ENCODE assay signal across 26 cellular contexts in the genomic region with DNA sequence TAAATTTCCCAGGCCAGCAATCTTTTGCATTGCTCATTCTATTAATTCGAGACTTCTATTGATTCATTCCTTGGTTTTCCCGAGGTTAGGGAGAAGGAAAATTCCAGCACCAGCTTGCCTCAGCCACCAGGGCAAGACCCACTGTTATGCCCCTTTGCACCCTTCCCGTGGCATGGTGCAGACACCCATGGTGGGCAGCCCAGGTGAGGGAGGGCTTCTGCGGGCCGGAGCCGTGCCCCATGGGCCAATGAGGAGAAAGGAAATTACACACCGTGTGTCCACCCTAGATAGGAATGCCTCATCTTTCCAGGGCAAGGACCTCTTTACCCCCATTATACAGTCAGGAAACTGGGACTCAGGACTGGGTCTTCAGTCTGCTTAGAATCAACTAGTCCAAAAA. TPM values are rescaled to one million over a fixed set of nuclear protein-coding genes. Genes with fewer than 3 reads are reported as not detected.
DNase-seq lines count a peak whose midpoint lies in the region; ATAC-seq and TF ChIP-seq lines count a peak whose summit lies in the region.
"Had no signal": no experiment of that assay in that cellular context is flagged by ENCODE, and none has a peak within 500 bp of the region (broad histone marks: within the 10 kb centered on the region; RNA-seq: fewer than 3 reads in every experiment).

No MANE protein-coding gene starts in this region.

- H3K27ac Mint-ChIP-seq in activated T-cell treated with anti-CD3 and anti-CD28 coated beads, Interleukin-2, amount 50 U/mL, for 24 hours: no peak overlapping the region
- no peak overlapping the region for H3K27ac Mint-ChIP-seq in WTC11
- H3K27ac Mint-ChIP-seq: CD4-positive, alpha-beta memory T cell had no signal

- peak; percentile 16 for DNase-seq in activated T-cell treated with anti-CD3 and anti-CD28 coated beads, Interleukin-2, amount 50 U/mL, for 24 hours
- DNase-seq in activated T-cell treated with anti-CD3 and anti-CD28 coated beads for 4 hours (no peak), WTC11 (ENCODE audit: low spot score) (peak; percentile 5), left lobe of liver (ENCODE audit: low spot score) (peak; percentile 24), upper lobe of right lung (peak; percentile 20), HEK293T (ENCODE audit: extremely low spot score) (no peak)
- DNase-seq in activated CD4-positive, alpha-beta T cell treated with anti-CD3 and anti-CD28 coated beads for 4 hours: no peak
- DNase-seq: CD4-positive, alpha-beta memory T cell; DMS 273 treated with DMSO at 0.1 percent for 48 hours; DMS79 treated with DMSO at 0.1 percent for 48 hours; GM23248; HCEC 1CT; IMR-90; MV-4-11; NCI-H1105 treated with DMSO at 0.1 percent for 48 hours; NCI-H1694; NCI-H2081; NCI-H2171; NCI-H345; NCI-H524; SJCRH30 had no signal

- H3K9me3 ChIP-seq in upper lobe of right lung: no peaks in the 10 kb centered on the region
- H3K9me3 ChIP-seq: BLaER1 treated with 17β-estradiol and CSF1 and Interleukin-3, amounts not matched to agents 10 nM and 100 nM; Caco-2; SJCRH30 had no signal

- no peaks in the 10 kb centered on the region for H3K36me3 Mint-ChIP-seq in activated T-cell treated with anti-CD3 and anti-CD28 coated beads, Interleukin-2, amount 50 U/mL, for 24 hours (ENCODE audit: low read depth)
- H3K36me3 Mint-ChIP-seq in WTC11: no peaks in the 10 kb centered on the region
- H3K36me3 Mint-ChIP-seq: CD4-positive, alpha-beta memory T cell had no signal

- TF ChIP-seq CTCF in WTC11 (IDR thresholded peaks at IDR 0.05) (no peak), upper lobe of right lung (IDR thresholded peaks at IDR 0.05) (no peak)

- CTCF ChIA-PET in WTC11 (lab: Charles Lee) (interaction anchor here (0.7 to 6.2 kb wide), 6 partner anchors 8 to 214 kb away, joined by 3 to 51 read pairs (median 4); no protein-coding TSS in a partner anchor), HEK293T (lab: Yijun Ruan, JAX) (interaction anchor here (0.8 kb wide), 1 partner anchor 10 kb away, joined by 3 read pairs; no protein-coding TSS in a partner anchor)

- peaks cover 8% of the 10 kb centered on the region for H3K4me1 ChIP-seq in upper lobe of right lung
- H3K4me1 ChIP-seq: SJCRH30 had no signal

- H3K27ac ChIP-seq in upper lobe of right lung: no peak overlapping the region
- H3K27ac ChIP-seq: BLaER1 treated with 17β-estradiol and CSF1 and Interleukin-3, amounts not matched to agents 10 nM and 100 nM; GM23248; KMS-11; SJCRH30 had no signal

- H3K9me3 Mint-ChIP-seq in activated T-cell treated with anti-CD3 and anti-CD28 coated beads, Interleukin-2, amount 50 U/mL, for 24 hours: no peaks in the 10 kb centered on the region
- H3K9me3 Mint-ChIP-seq in WTC11: no peaks in the 10 kb centered on the region

- ATAC-seq in WTC11 (no peak), left lobe of liver (no peak), upper lobe of right lung (no peak)
- ATAC-seq: GM12878, Panc1 had no signal

- no peak overlapping the region for H3K4me3 ChIP-seq in upper lobe of right lung
- H3K4me3 ChIP-seq: BLaER1 treated with 17β-estradiol and CSF1 and Interleukin-3, amounts not matched to agents 10 nM and 100 nM; GM12878; GM23248; SJCRH30 had no signal

- H3K4me1 Mint-ChIP-seq in activated T-cell treated with anti-CD3 and anti-CD28 coated beads, Interleukin-2, amount 50 U/mL, for 24 hours (ENCODE audit: low read depth): peaks cover 4% of the 10 kb centered on the region
- H3K4me1 Mint-ChIP-seq in WTC11: no peaks in the 10 kb centered on the region

- H3K36me3 ChIP-seq in upper lobe of right lung: no peaks in the 10 kb centered on the region
- H3K36me3 ChIP-seq: BLaER1 treated with 17β-estradiol and CSF1 and Interleukin-3, amounts not matched to agents 10 nM and 100 nM; SJCRH30 had no signal

- H3K27me3 Mint-ChIP-seq in activated T-cell treated with anti-CD3 and anti-CD28 coated beads, Interleukin-2, amount 50 U/mL, for 24 hours: peaks cover 70% of the 10 kb centered on the region
- peaks cover 82% of the 10 kb centered on the region for H3K27me3 Mint-ChIP-seq in WTC11 (ENCODE audit: low read depth)

- H3K4me3 Mint-ChIP-seq in activated T-cell treated with anti-CD3 and anti-CD28 coated beads, Interleukin-2, amount 50 U/mL, for 24 hours: no peak overlapping the region
- H3K4me3 Mint-ChIP-seq in WTC11: no peak overlapping the region
- H3K4me3 Mint-ChIP-seq: CD4-positive, alpha-beta memory T cell had no signal

- intact Hi-C loops in upper lobe of right lung (cut with DNase I): no loop called here

- POLR2A ChIA-PET in WTC11 (lab: Charles Lee): interaction anchor here (1.1 to 1.6 kb wide), 2 partner anchors 17 to 19 kb away, joined by 3 read pairs; no protein-coding TSS in a partner anchor
- POLR2A ChIA-PET in HEK293T (lab: Yijun Ruan, JAX): no interaction called here

- peaks cover 41% of the 10 kb centered on the region for H3K27me3 ChIP-seq in upper lobe of right lung
- H3K27me3 ChIP-seq: SJCRH30 had no signal

TF ChIP-seq in WTC11, 78 proteins besides CTCF, POLR2A, EP300 and RAD21 (continues in another document):
- TF ChIP-seq ZNF396 (CRISPR knock-in tag; IDR thresholded peaks at IDR 0.05; ENCODE audit: borderline replicate concordance) (no peak), GABPB1 (CRISPR knock-in tag; IDR thresholded peaks at IDR 0.05) (no peak), ZNF423 (CRISPR knock-in tag; IDR thresholded peaks at IDR 0.05) (no peak), HMGA2 (CRISPR knock-in tag; IDR thresholded peaks at IDR 0.05) (no peak), ZBTB21 (CRISPR knock-in tag; IDR thresholded peaks at IDR 0.05; ENCODE audit: borderline replicate concordance) (no peak)
- TF ChIP-seq, protein P1, sequence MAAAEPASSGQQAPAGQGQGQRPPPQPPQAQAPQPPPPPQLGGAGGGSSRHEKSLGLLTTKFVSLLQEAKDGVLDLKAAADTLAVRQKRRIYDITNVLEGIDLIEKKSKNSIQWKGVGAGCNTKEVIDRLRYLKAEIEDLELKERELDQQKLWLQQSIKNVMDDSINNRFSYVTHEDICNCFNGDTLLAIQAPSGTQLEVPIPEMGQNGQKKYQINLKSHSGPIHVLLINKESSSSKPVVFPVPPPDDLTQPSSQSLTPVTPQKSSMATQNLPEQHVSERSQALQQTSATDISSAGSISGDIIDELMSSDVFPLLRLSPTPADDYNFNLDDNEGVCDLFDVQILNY (CRISPR knock-in tag; IDR thresholded peaks at IDR 0.05): no peak
- TF ChIP-seq, protein P2, sequence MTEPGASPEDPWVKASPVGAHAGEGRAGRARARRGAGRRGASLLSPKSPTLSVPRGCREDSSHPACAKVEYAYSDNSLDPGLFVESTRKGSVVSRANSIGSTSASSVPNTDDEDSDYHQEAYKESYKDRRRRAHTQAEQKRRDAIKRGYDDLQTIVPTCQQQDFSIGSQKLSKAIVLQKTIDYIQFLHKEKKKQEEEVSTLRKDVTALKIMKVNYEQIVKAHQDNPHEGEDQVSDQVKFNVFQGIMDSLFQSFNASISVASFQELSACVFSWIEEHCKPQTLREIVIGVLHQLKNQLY (CRISPR knock-in tag; IDR thresholded peaks at IDR 0.05): no peak
- TF ChIP-seq, protein P3, sequence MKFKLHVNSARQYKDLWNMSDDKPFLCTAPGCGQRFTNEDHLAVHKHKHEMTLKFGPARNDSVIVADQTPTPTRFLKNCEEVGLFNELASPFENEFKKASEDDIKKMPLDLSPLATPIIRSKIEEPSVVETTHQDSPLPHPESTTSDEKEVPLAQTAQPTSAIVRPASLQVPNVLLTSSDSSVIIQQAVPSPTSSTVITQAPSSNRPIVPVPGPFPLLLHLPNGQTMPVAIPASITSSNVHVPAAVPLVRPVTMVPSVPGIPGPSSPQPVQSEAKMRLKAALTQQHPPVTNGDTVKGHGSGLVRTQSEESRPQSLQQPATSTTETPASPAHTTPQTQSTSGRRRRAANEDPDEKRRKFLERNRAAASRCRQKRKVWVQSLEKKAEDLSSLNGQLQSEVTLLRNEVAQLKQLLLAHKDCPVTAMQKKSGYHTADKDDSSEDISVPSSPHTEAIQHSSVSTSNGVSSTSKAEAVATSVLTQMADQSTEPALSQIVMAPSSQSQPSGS (CRISPR knock-in tag; IDR thresholded peaks at IDR 0.05; ENCODE audit: borderline replicate concordance, low read depth): no peak

TF ChIP-seq in HEK293T, 16 proteins besides CTCF, POLR2A, EP300 and RAD21:
- TF ChIP-seq, protein P4, sequence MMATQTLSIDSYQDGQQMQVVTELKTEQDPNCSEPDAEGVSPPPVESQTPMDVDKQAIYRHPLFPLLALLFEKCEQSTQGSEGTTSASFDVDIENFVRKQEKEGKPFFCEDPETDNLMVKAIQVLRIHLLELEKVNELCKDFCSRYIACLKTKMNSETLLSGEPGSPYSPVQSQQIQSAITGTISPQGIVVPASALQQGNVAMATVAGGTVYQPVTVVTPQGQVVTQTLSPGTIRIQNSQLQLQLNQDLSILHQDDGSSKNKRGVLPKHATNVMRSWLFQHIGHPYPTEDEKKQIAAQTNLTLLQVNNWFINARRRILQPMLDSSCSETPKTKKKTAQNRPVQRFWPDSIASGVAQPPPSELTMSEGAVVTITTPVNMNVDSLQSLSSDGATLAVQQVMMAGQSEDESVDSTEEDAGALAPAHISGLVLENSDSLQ (IDR thresholded peaks at IDR 0.05): no peak
- TF ChIP-seq TARDBP (IDR thresholded peaks at IDR 0.05) (no peak), CTBP1 (IDR thresholded peaks at IDR 0.05; ENCODE audit: borderline replicate concordance) (no peak), BHLHE40 (IDR thresholded peaks at IDR 0.05; ENCODE audit: borderline replicate concordance) (no peak), FOXM1 (IDR thresholded peaks at IDR 0.05; ENCODE audit: borderline replicate concordance) (no peak), NFRKB (IDR thresholded peaks at IDR 0.05) (no peak)

RNA-seq across cellular contexts. Expression of a gene that starts 4.5 kb away (rescaled TPM):
- total RNA-seq in WTC11 (2021): 0.21 to 0.50 TPM (median 0.37 TPM) in 3 replicates
- 0.58 TPM for total RNA-seq in left lobe of liver
- 3.0 TPM for total RNA-seq in upper lobe of right lung
- total RNA-seq: CD4-positive, alpha-beta memory T cell; GM23248; IMR-90; SJCRH30 had no signal

Comparison
In these comparisons a context has a peak if more than half of its experiments do, and no peak if none do; other contexts are left out.
1. DNase-seq: peak in activated T-cell treated with anti-CD3 and anti-CD28 coated beads, Interleukin-2, amount 50 U/mL, for 24 hours (single experiment), WTC11 (single experiment), left lobe of liver (single experiment) and upper lobe of right lung (single experiment); none in activated T-cell treated with anti-CD3 and anti-CD28 coated beads for 4 hours (single experiment), activated CD4-positive, alpha-beta T cell treated with anti-CD3 and anti-CD28 coated beads for 4 hours (0 of 2) and HEK293T (single experiment).